ENCODE assay signal across 10 cellular contexts in genomic region chr13:33169273-33169980, GRCh38.
DNase-seq lines count a peak whose midpoint lies in the region; ATAC-seq and TF ChIP-seq lines count a peak whose summit lies in the region.
"Had no signal": no experiment of that assay in that cellular context is flagged by ENCODE, and none has a peak within 500 bp of the region (broad histone marks: within the 10 kb centered on the region; RNA-seq: fewer than 3 reads in every experiment).

No MANE protein-coding gene starts in this region.

- peaks cover 3% of the 10 kb centered on the region for H3K9me3 Mint-ChIP-seq in glutamatergic neuron (ENCODE audit: unreplicated experiment)

- in situ Hi-C loops in transverse colon (cut with MboI; ENCODE audit: low pct_ligation_motif_present in 1 of 4, low pct_unique_long_range_greater_than_20kb in 1 of 4, low sequenced_read_pairs in 3 of 4): no loop called here

- H3K27ac Mint-ChIP-seq in glutamatergic neuron (ENCODE audit: unreplicated experiment): no peak overlapping the region

- H3K9me3 ChIP-seq in right atrium auricular region (no peaks in the 10 kb centered on the region), transverse colon (no peaks in the 10 kb centered on the region)
- H3K9me3 ChIP-seq: psoas muscle had no signal

- TF ChIP-seq CTCF in right atrium auricular region (IDR thresholded peaks at IDR 0.05) (no peak), cardiac fibroblast (IDR thresholded peaks at IDR 0.05; ENCODE audit: low read depth, low read length) (no peak), transverse colon (IDR thresholded peaks at IDR 0.05) (no peak), glutamatergic neuron (IDR thresholded peaks at IDR 0.05; ENCODE audit: partially characterized antibody, unreplicated experiment) (no peak)

- ATAC-seq in left ventricle myocardium superior (no peak), HG03432 (IDR thresholded peaks at IDR 0.05; ENCODE audit: unreplicated experiment) (no peak)
- ATAC-seq: psoas muscle had no signal

- no peaks in the 10 kb centered on the region for H3K27me3 Mint-ChIP-seq in glutamatergic neuron (ENCODE audit: unreplicated experiment)

- peaks cover 25% of the 10 kb centered on the region for H3K36me3 ChIP-seq in right atrium auricular region
- H3K36me3 ChIP-seq in transverse colon: peaks cover 0 to 10% (median 0%) of the 10 kb centered on the region in 4 donors

- H3K4me1 ChIP-seq in right atrium auricular region (peaks cover 0 to 40% of the 10 kb centered on the region in 2 donors), transverse colon (peaks cover 0 to 10% (median 3%) of the 10 kb centered on the region in 4 donors)

- H3K4me3 ChIP-seq in right atrium auricular region (no peak overlapping the region), cardiac fibroblast (replicated peaks in 1 of 2; ENCODE audit: low read depth in 2 of 2, low read length in 2 of 2) (no peak overlapping the region), transverse colon (no peak overlapping the region)
- H3K4me3 ChIP-seq: psoas muscle had no signal

- TF ChIP-seq POLR2A in transverse colon (IDR thresholded peaks at IDR 0.05): no peak

- H3K27ac ChIP-seq in right atrium auricular region (peak overlapping the region; percentile 11 to 12), transverse colon (peak overlapping the region in 3 of 4 donors; percentile 7 to 30 (median 21))
- H3K27ac ChIP-seq: psoas muscle had no signal

- H3K4me1 Mint-ChIP-seq in glutamatergic neuron (ENCODE audit: low read depth, unreplicated experiment): peaks cover 5% of the 10 kb centered on the region

- H3K36me3 Mint-ChIP-seq in glutamatergic neuron (ENCODE audit: unreplicated experiment): no peaks in the 10 kb centered on the region

- H3K27me3 ChIP-seq in right atrium auricular region: no peaks in the 10 kb centered on the region
- H3K27me3 ChIP-seq in transverse colon: no peaks in the 10 kb centered on the region

- H3K4me3 Mint-ChIP-seq in glutamatergic neuron (ENCODE audit: unreplicated experiment): no peak overlapping the region

- no peak for DNase-seq in right atrium auricular region (ENCODE audit: low spot score)
- DNase-seq in left ventricle myocardium superior: no peak
- peak; percentile 73 to 92 for DNase-seq in cardiac fibroblast (ENCODE audit: low read depth in 2 of 2)
- DNase-seq in kidney glomerular epithelial cell (lab: John Stamatoyannopoulos, UW): peak; percentile 32
- DNase-seq in transverse colon: no peak
- no peak for DNase-seq in activated T-cell treated with anti-CD3 and anti-CD28 coated beads for 4 hours
- DNase-seq in glutamatergic neuron: no peak
- DNase-seq: DMS53, psoas muscle had no signal

- no peak for TF ChIP-seq EP300 in transverse colon (IDR thresholded peaks at IDR 0.05; ENCODE audit: low read depth)

- intact Hi-C loops in left ventricle myocardium superior (cut with micrococcal nuclease): no loop called here
- intact Hi-C loops in transverse colon (cut with DNase I; ENCODE audit: low total_unique reads): no loop called here

- WGBS in transverse colon (ENCODE audit: low coverage in 1 of 2), 2 donors: 89 to 100% methylated on average over 6 of the region's 6 CpGs

Comparison
In these comparisons a context has a peak if more than half of its experiments do, and no peak if none do; other contexts are left out.
1. DNase-seq: peak in cardiac fibroblast (2 of 2) and kidney glomerular epithelial cell (single experiment); none in right atrium auricular region (single experiment), left ventricle myocardium superior (single experiment), transverse colon (single experiment), activated T-cell treated with anti-CD3 and anti-CD28 coated beads for 4 hours (single experiment) and glutamatergic neuron (single experiment).